In the genomic region with DNA sequence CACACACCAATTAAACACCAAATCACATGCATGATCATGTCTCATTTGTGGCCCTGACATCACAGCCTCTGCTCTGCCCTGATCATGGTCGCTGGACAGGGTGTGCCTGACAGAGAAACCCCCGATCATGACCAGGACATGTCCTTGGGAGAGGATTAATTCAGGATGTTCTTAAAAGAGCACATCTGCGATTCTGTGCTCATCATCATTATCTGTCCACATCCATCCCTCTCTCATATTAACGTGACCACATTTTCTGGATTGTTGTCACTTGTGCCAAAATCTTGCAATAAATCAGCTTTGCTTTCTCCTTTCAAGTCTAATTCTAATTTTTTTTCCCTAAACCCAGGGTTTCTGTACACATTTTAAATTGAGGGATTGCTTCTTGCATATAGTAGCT, we compare ENCODE assay signal across 33 cellular contexts. TPM values are rescaled to one million over a fixed set of nuclear protein-coding genes. Genes with fewer than 3 reads are reported as not detected.
"Had no signal": no experiment of that assay in that cellular context is flagged by ENCODE, and none has a peak within 500 bp of the region (broad histone marks: within the 10 kb centered on the region; RNA-seq: fewer than 3 reads in every experiment).

No MANE protein-coding gene starts in this region.

- H3K36me3 Mint-ChIP-seq: activated naive CD4-positive, alpha-beta T cell treated with anti-CD3 and anti-CD28 coated beads, Interleukin-2, amount 50 U/mL, for 24 hours; natural killer cell treated with Interleukin-12 subunit alpha and Interleukin-12 subunit beta and Interleukin-15 and Interleukin-18, amount 100 ng/mL, for 72 hours had no signal

- H3K9me3 Mint-ChIP-seq: activated CD4-positive, alpha-beta memory T cell treated with anti-CD3 and anti-CD28 coated beads, Interleukin-2, amount 10 ng/mL, durations not matched to agents 7 days and 5 days; activated CD4-positive, alpha-beta T cell treated with anti-CD3 and anti-CD28 coated beads, Interleukin-2, amount 10 ng/mL, durations not matched to agents 7 days and 5 days; activated naive CD4-positive, alpha-beta T cell treated with anti-CD3 and anti-CD28 coated beads, Interleukin-2, amount 50 U/mL, for 24 hours; activated naive CD8-positive, alpha-beta T cell treated with anti-CD3 and anti-CD28 coated beads, Interleukin-2, amount 50 U/mL, for 24 hours; activated T-cell treated with anti-CD3 and anti-CD28 coated beads, Interleukin-2, amount 50 U/mL, for 4 hours; activated T-helper 17 cell treated with anti-CD3 and anti-CD28 coated beads, Interleukin-2, amount 50 U/mL, for 72 hours; dendritic cell treated with granulocyte-macrophage colony-stimulating factor and Interleukin-4, amounts not matched to agents 40 ng/mL and 50 ng/mL, for 4 days; natural killer cell treated with Interleukin-12 subunit alpha and Interleukin-12 subunit beta and Interleukin-15 and Interleukin-18, amount 100 ng/mL, for 72 hours; T-helper 2 cell treated with Interferon-gamma antibody and Interleukin-4, amounts not matched to agents 5 μg/mL and 100 μg/mL, for 36 hours had no signal

- DNase-seq: activated CD4-positive, alpha-beta memory T cell treated with anti-CD3 and anti-CD28 coated beads, Interleukin-2, amount 10 ng/mL, durations not matched to agents 7 days and 5 days; activated CD4-positive, alpha-beta T cell treated with anti-CD3 and anti-CD28 coated beads, Interleukin-2, amount 10 ng/mL, durations not matched to agents 7 days and 5 days; activated CD8-positive, alpha-beta memory T cell treated with anti-CD3 and anti-CD28 coated beads, Interleukin-2, amount 50 U/mL, for 48 hours; activated gamma-delta T cell treated with Interleukin-2 at 50 U/mL for 16 hours; activated naive CD8-positive, alpha-beta T cell treated with anti-CD3 and anti-CD28 coated beads, Interleukin-2, amount 50 U/mL, for 24 hours; activated T-cell treated with anti-CD3 and anti-CD28 coated beads, Interleukin-2, amount 50 U/mL, for 4 hours; amygdala; central memory CD4-positive, alpha-beta T cell; left lung; lower lobe of right lung; mesendoderm; right lobe of liver; stimulated activated CD4-positive, alpha-beta T cell treated with anti-CD3 and anti-CD28 coated beads, Interleukin-2, amount 100 ng/mL, for 48 hours; stimulated activated naive CD8-positive, alpha-beta T cell treated with anti-CD3 and anti-CD28 coated beads, Interleukin-15, Interleukin-2, amounts not matched to agents 100 U/mL and 50 U/mL, for 24 hours; T-helper 1 cell; thyroid gland; upper lobe of left lung had no signal

- H3K27me3 ChIP-seq: esophagus muscularis mucosa, left lung, right lobe of liver, thyroid gland, upper lobe of left lung, vagina had no signal

- H3K4me3 Mint-ChIP-seq: activated CD4-positive, alpha-beta memory T cell treated with anti-CD3 and anti-CD28 coated beads, Interleukin-2, amount 10 ng/mL, durations not matched to agents 7 days and 5 days; activated CD4-positive, alpha-beta T cell treated with anti-CD3 and anti-CD28 coated beads, Interleukin-2, amount 10 ng/mL, durations not matched to agents 7 days and 5 days; activated naive CD4-positive, alpha-beta T cell treated with anti-CD3 and anti-CD28 coated beads, Interleukin-2, amount 50 U/mL, for 24 hours; activated naive CD8-positive, alpha-beta T cell treated with anti-CD3 and anti-CD28 coated beads, Interleukin-2, amount 50 U/mL, for 24 hours; activated T-cell treated with anti-CD3 and anti-CD28 coated beads, Interleukin-2, amount 50 U/mL, for 4 hours; activated T-helper 17 cell treated with anti-CD3 and anti-CD28 coated beads, Interleukin-2, amount 50 U/mL, for 72 hours; dendritic cell treated with granulocyte-macrophage colony-stimulating factor and Interleukin-4, amounts not matched to agents 40 ng/mL and 50 ng/mL, for 4 days; natural killer cell treated with Interleukin-12 subunit alpha and Interleukin-12 subunit beta and Interleukin-15 and Interleukin-18, amount 100 ng/mL, for 72 hours; T-helper 2 cell treated with Interferon-gamma antibody and Interleukin-4, amounts not matched to agents 5 μg/mL and 100 μg/mL, for 36 hours had no signal

- H3K27ac Mint-ChIP-seq: activated CD4-positive, alpha-beta memory T cell treated with anti-CD3 and anti-CD28 coated beads, Interleukin-2, amount 10 ng/mL, durations not matched to agents 7 days and 5 days; activated CD4-positive, alpha-beta T cell treated with anti-CD3 and anti-CD28 coated beads, Interleukin-2, amount 10 ng/mL, durations not matched to agents 7 days and 5 days; activated naive CD4-positive, alpha-beta T cell treated with anti-CD3 and anti-CD28 coated beads, Interleukin-2, amount 50 U/mL, for 24 hours; activated naive CD8-positive, alpha-beta T cell treated with anti-CD3 and anti-CD28 coated beads, Interleukin-2, amount 50 U/mL, for 24 hours; activated T-helper 17 cell treated with anti-CD3 and anti-CD28 coated beads, Interleukin-2, amount 50 U/mL, for 72 hours; dendritic cell treated with granulocyte-macrophage colony-stimulating factor and Interleukin-4, amounts not matched to agents 40 ng/mL and 50 ng/mL, for 4 days; natural killer cell treated with Interleukin-12 subunit alpha and Interleukin-12 subunit beta and Interleukin-15 and Interleukin-18, amount 100 ng/mL, for 72 hours; T-helper 2 cell treated with Interferon-gamma antibody and Interleukin-4, amounts not matched to agents 5 μg/mL and 100 μg/mL, for 36 hours had no signal

- FAIRE-seq: frontal cortex, islet of Langerhans had no signal

- H3K4me1 ChIP-seq: esophagus muscularis mucosa, left lung, thyroid gland, vagina had no signal

- H3K4me3 ChIP-seq: esophagus muscularis mucosa, left lung, lower lobe of right lung, right lobe of liver, thyroid gland, upper lobe of left lung, vagina had no signal

- ATAC-seq: activated naive CD8-positive, alpha-beta T cell treated with anti-CD3 and anti-CD28 coated beads, Interleukin-2, amount 50 U/mL, for 24 hours; activated T-cell treated with anti-CD3 and anti-CD28 coated beads, Interleukin-2, amount 50 U/mL, for 4 hours; activated T-helper 17 cell treated with anti-CD3 and anti-CD28 coated beads, Interleukin-2, amount 50 U/mL, for 72 hours; left lung; lower lobe of right lung; natural killer cell treated with Interleukin-12 subunit alpha and Interleukin-12 subunit beta and Interleukin-15 and Interleukin-18, amount 100 ng/mL, for 72 hours; right lobe of liver; stimulated activated naive CD8-positive, alpha-beta T cell treated with anti-CD3 and anti-CD28 coated beads, Interleukin-15, Interleukin-2, amounts not matched to agents 100 U/mL and 50 U/mL, for 24 hours had no signal

- H3K4me1 Mint-ChIP-seq: activated CD4-positive, alpha-beta memory T cell treated with anti-CD3 and anti-CD28 coated beads, Interleukin-2, amount 10 ng/mL, durations not matched to agents 7 days and 5 days; activated CD4-positive, alpha-beta T cell treated with anti-CD3 and anti-CD28 coated beads, Interleukin-2, amount 10 ng/mL, durations not matched to agents 7 days and 5 days; activated naive CD4-positive, alpha-beta T cell treated with anti-CD3 and anti-CD28 coated beads, Interleukin-2, amount 50 U/mL, for 24 hours; activated naive CD8-positive, alpha-beta T cell treated with anti-CD3 and anti-CD28 coated beads, Interleukin-2, amount 50 U/mL, for 24 hours; activated T-helper 17 cell treated with anti-CD3 and anti-CD28 coated beads, Interleukin-2, amount 50 U/mL, for 72 hours had no signal

- H3K9me3 ChIP-seq: esophagus muscularis mucosa, left lung, lower lobe of right lung, right lobe of liver, thyroid gland, upper lobe of left lung, vagina had no signal

- H3K36me3 ChIP-seq: esophagus muscularis mucosa, left lung, lower lobe of right lung, right lobe of liver, thyroid gland, upper lobe of left lung, vagina had no signal

- H3K27ac ChIP-seq: esophagus muscularis mucosa, lower lobe of right lung, right lobe of liver, thyroid gland, vagina had no signal

RNA-seq across cellular contexts. Expression of a gene that starts 7.7 kb away (rescaled TPM):
- total RNA-seq: activated CD4-positive, alpha-beta memory T cell treated with anti-CD3 and anti-CD28 coated beads, Interleukin-2, amount 10 ng/mL, durations not matched to agents 7 days and 5 days; activated CD4-positive, alpha-beta T cell treated with anti-CD3 and anti-CD28 coated beads, Interleukin-2, amount 10 ng/mL, durations not matched to agents 7 days and 5 days; activated T-cell treated with anti-CD3 and anti-CD28 coated beads, Interleukin-2, amount 50 U/mL, for 4 hours; activated T-helper 17 cell treated with anti-CD3 and anti-CD28 coated beads, Interleukin-2, amount 50 U/mL, for 72 hours; esophagus muscularis mucosa; frontal cortex; left lung; lower lobe of right lung; mononuclear cell; myocyte; natural killer cell treated with Interleukin-12 subunit alpha and Interleukin-12 subunit beta and Interleukin-15 and Interleukin-18, amount 100 ng/mL, for 72 hours; osteoblast; posterior vena cava; renal cortical epithelial cell; right lobe of liver; skeletal muscle tissue; subcutaneous adipose tissue; thyroid gland; upper lobe of left lung; vagina had no signal
